Comparison of ENCODE assay signal across 8 cellular contexts in genomic region chr18:107947-108664, GRCh38. TPM values are rescaled to one million over a fixed set of nuclear protein-coding genes. Genes with fewer than 3 reads are reported as not detected.
DNase-seq lines count a peak whose midpoint lies in the region; ATAC-seq and TF ChIP-seq lines count a peak whose summit lies in the region.
"Not testable (repeated sequence)": the region's sequence is repeated elsewhere in the genome, so short reads cannot be mapped to it uniquely, and the experiment has no call there.

No MANE protein-coding gene starts in this region.

- CTCF ChIA-PET in activated CD4-positive, alpha-beta T cell treated with anti-CD3 and anti-CD28 coated beads for 36 hours (lab: Charles Lee) = not testable (repeated sequence)

- H3K36me3 Mint-ChIP-seq in activated CD4-positive, alpha-beta T cell treated with anti-CD3 and anti-CD28 coated beads for 36 hours (ENCODE audit: low read depth); osteocyte (ENCODE audit: unreplicated experiment): not testable (repeated sequence)

- POLR2A ChIA-PET in activated CD4-positive, alpha-beta T cell treated with anti-CD3 and anti-CD28 coated beads for 36 hours (lab: Charles Lee) = not testable (repeated sequence)

- DNase-seq in activated CD4-positive, alpha-beta T cell treated with anti-CD3 and anti-CD28 coated beads for 36 hours; Right ventricle myocardium inferior (ENCODE audit: missing footprints): not testable (repeated sequence)
- DNase-seq in osteocyte (ENCODE audit: extremely low spot score, unreplicated experiment) = peak; percentile 90

- H3K9me3 Mint-ChIP-seq in activated CD4-positive, alpha-beta T cell treated with anti-CD3 and anti-CD28 coated beads for 36 hours (ENCODE audit: low read depth) = peaks cover 27% of the 10 kb centered on the region
- peaks cover 29% of the 10 kb centered on the region for H3K9me3 Mint-ChIP-seq in osteocyte (ENCODE audit: unreplicated experiment)

- H3K4me1 Mint-ChIP-seq in activated CD4-positive, alpha-beta T cell treated with anti-CD3 and anti-CD28 coated beads for 36 hours = peaks cover 12% of the 10 kb centered on the region
- H3K4me1 Mint-ChIP-seq in osteocyte (ENCODE audit: unreplicated experiment) = not testable (repeated sequence)

- ATAC-seq in GM18498 (IDR thresholded peaks at IDR 0.05; ENCODE audit: unreplicated experiment) (peak; percentile 52), GM19395 (IDR thresholded peaks at IDR 0.05; ENCODE audit: unreplicated experiment) (peak; percentile 45), GM21825 (IDR thresholded peaks at IDR 0.05; ENCODE audit: unreplicated experiment) (peak; percentile 55), HG03025 (IDR thresholded peaks at IDR 0.05; ENCODE audit: low FRiP score, unreplicated experiment) (peak; percentile 53), HG03442 (IDR thresholded peaks at IDR 0.05; ENCODE audit: unreplicated experiment) (peak; percentile 30), Right ventricle myocardium inferior (peak; percentile 77)
- ATAC-seq in activated CD4-positive, alpha-beta T cell treated with anti-CD3 and anti-CD28 coated beads for 36 hours = peak; percentile 10

- H3K27ac Mint-ChIP-seq in activated CD4-positive, alpha-beta T cell treated with anti-CD3 and anti-CD28 coated beads for 36 hours; osteocyte (ENCODE audit: unreplicated experiment): not testable (repeated sequence)

- not testable (repeated sequence) for H3K27me3 Mint-ChIP-seq in activated CD4-positive, alpha-beta T cell treated with anti-CD3 and anti-CD28 coated beads for 36 hours; osteocyte (ENCODE audit: unreplicated experiment)

- intact Hi-C loops in activated CD4-positive, alpha-beta T cell treated with anti-CD3 and anti-CD28 coated beads for 36 hours (cut with DNase I, micrococcal nuclease); Right ventricle myocardium inferior (cut with DNase I): not testable (repeated sequence)

- not testable (repeated sequence) for H3K4me3 Mint-ChIP-seq in activated CD4-positive, alpha-beta T cell treated with anti-CD3 and anti-CD28 coated beads for 36 hours; osteocyte (ENCODE audit: unreplicated experiment)

- not testable (repeated sequence) for TF ChIP-seq CTCF in osteocyte (IDR thresholded peaks at IDR 0.05)

RNA-seq across cellular contexts. Expression of gene USP14, which starts 50.3 kb away (rescaled TPM):
- 100 to 1,000 TPM in 1 of 2 experiments, 10 to 100 TPM in 1; 94.7 to 101 TPM for total RNA-seq in activated CD4-positive, alpha-beta T cell treated with anti-CD3 and anti-CD28 coated beads for 36 hours
- 48.7 TPM for total RNA-seq in Right ventricle myocardium inferior
- total RNA-seq in osteocyte = 59.7 and 61.9 TPM in 2 replicates

RNA-seq across cellular contexts. Expression of gene TUBB8B, which starts 58.7 kb away (rescaled TPM):
- not detected for total RNA-seq in activated CD4-positive, alpha-beta T cell treated with anti-CD3 and anti-CD28 coated beads for 36 hours
- total RNA-seq in Right ventricle myocardium inferior (not detected), osteocyte (not detected in 2 replicates)

Comparison
In these comparisons a context has a peak if more than half of its experiments do, and no peak if none do; other contexts are left out.
1. ATAC-seq: peak in every context shown above with its lines; median percentile 77 in Right ventricle myocardium inferior; 55 in GM21825; 53 in HG03025; 52 in GM18498; 45 in GM19395; 30 in HG03442; 10 in activated CD4-positive, alpha-beta T cell treated with anti-CD3 and anti-CD28 coated beads for 36 hours.